In the genomic region with DNA sequence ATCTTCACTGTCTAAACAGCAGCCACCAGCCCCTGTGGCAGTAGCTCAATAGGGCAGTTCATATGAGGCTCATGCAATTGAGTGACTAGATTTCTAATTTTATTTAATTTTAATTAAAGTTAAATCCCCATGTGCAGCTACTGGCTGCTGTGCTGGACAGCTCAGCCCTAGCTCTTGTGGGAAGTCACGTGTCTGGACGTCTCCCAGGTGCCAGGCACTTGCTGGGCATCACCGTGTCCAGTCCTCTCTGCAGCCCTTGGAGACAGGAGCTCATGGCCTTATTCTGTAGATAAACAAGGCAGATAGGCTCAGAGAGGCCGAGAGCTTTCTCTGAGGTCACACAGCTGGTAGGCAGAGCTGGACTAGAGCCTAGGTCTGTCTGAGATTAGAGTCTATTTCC, we compare ENCODE assay signal across 23 cellular contexts.
"Had no signal": no experiment of that assay in that cellular context is flagged by ENCODE, and none has a peak within 500 bp of the region (broad histone marks: within the 10 kb centered on the region; RNA-seq: fewer than 3 reads in every experiment).

No MANE protein-coding gene starts in this region.

- H3K9me3 Mint-ChIP-seq: natural killer cell treated with Interleukin-12 subunit alpha and Interleukin-12 subunit beta and Interleukin-15 and Interleukin-18, amount 100 ng/mL, for 72 hours; type B pancreatic cell had no signal

- H3K36me3 Mint-ChIP-seq: memory B cell; stimulated activated effector memory CD8-positive, alpha-beta T cell treated with anti-CD3 and anti-CD28 coated beads, Interleukin-12 subunit alpha, Interleukin-12 subunit beta, amount 100 ng/mL, for 72 hours had no signal

- ATAC-seq: effector memory CD8-positive, alpha-beta T cell; left ventricle myocardium superior; lower lobe of right lung; mucosa of descending colon; natural killer cell treated with Interleukin-12 subunit alpha and Interleukin-12 subunit beta and Interleukin-15 and Interleukin-18, amount 100 ng/mL, for 72 hours; psoas muscle; right cardiac atrium; stimulated activated effector memory CD8-positive, alpha-beta T cell treated with anti-CD3 and anti-CD28 coated beads, Interleukin-12 subunit alpha, Interleukin-12 subunit beta, amount 100 ng/mL, for 72 hours had no signal

- H3K36me3 ChIP-seq: lower lobe of right lung had no signal

- H3K4me1 ChIP-seq: lower lobe of right lung, psoas muscle, stomach, tibial artery had no signal

- H3K27me3 ChIP-seq: stomach had no signal

- H3K4me3 Mint-ChIP-seq: effector memory CD8-positive, alpha-beta T cell; immature natural killer cell; memory B cell; naive B cell; natural killer cell treated with Interleukin-12 subunit alpha and Interleukin-12 subunit beta and Interleukin-15 and Interleukin-18, amount 100 ng/mL, for 72 hours; neural crest cell; stimulated activated effector memory CD8-positive, alpha-beta T cell treated with anti-CD3 and anti-CD28 coated beads, Interleukin-12 subunit alpha, Interleukin-12 subunit beta, amount 100 ng/mL, for 72 hours; type B pancreatic cell had no signal

- H3K27ac Mint-ChIP-seq: effector memory CD8-positive, alpha-beta T cell; immature natural killer cell; memory B cell; naive B cell; natural killer cell treated with Interleukin-12 subunit alpha and Interleukin-12 subunit beta and Interleukin-15 and Interleukin-18, amount 100 ng/mL, for 72 hours; stimulated activated effector memory CD8-positive, alpha-beta T cell treated with anti-CD3 and anti-CD28 coated beads, Interleukin-12 subunit alpha, Interleukin-12 subunit beta, amount 100 ng/mL, for 72 hours; type B pancreatic cell had no signal

- H3K27me3 Mint-ChIP-seq: effector memory CD8-positive, alpha-beta T cell; naive B cell; natural killer cell treated with Interleukin-12 subunit alpha and Interleukin-12 subunit beta and Interleukin-15 and Interleukin-18, amount 100 ng/mL, for 72 hours; type B pancreatic cell had no signal

- H3K27ac ChIP-seq: lower lobe of right lung, psoas muscle, stomach, tibial artery had no signal

- FAIRE-seq: frontal cortex, small intestine had no signal

- DNase-seq: cerebellar nuclear complex; cortex of kidney; effector memory CD8-positive, alpha-beta T cell; immature natural killer cell; islet precursor cell; left ventricle myocardium superior; lower lobe of right lung; mucosa of descending colon; naive B cell; right cardiac atrium; small intestine; stimulated activated CD4-positive, alpha-beta T cell treated with anti-CD3 and anti-CD28 coated beads, Interleukin-15, amount 100 ng/mL, for 24 hours; stimulated activated CD4-positive, alpha-beta T cell treated with anti-CD3 and anti-CD28 coated beads, Interleukin-4, amount 100 ng/mL, for 1 hour; stimulated activated naive CD4-positive, alpha-beta T cell treated with Interleukin-2 at 50 U/mL for 16 hours; stomach; tibial artery had no signal

- H3K4me1 Mint-ChIP-seq: immature natural killer cell, memory B cell, naive B cell, neural crest cell had no signal

- H3K4me3 ChIP-seq: lower lobe of right lung, mucosa of descending colon, psoas muscle, stomach, tibial artery had no signal
